Comparison of ENCODE assay signal across 1 cellular context in the genomic region with DNA sequence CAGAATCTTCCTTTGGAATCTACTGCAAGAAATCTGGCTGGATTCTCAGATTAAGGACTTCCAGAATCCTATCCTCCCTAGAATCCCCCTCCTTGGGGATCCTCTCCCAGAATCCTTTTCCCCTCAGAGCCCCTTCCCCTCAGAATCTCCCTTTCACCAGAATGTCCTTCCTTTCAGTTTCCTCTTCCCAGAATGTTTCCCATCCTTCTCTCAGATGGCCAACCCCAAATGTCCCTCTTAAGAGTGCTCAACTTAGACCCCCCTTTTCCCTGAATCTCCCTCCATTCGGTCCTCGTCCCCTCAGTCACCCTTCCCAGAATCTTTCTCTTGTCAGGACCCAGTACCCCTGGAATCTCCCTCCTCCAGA.
TF ChIP-seq lines count a peak whose summit lies in the region.

No MANE protein-coding gene starts in this region.

TF ChIP-seq in K562, 482 proteins besides CTCF, POLR2A, EP300 and RAD21 (continued from another document and continues in another):
- TF ChIP-seq ZNF407 (IDR thresholded peaks at IDR 0.05; ENCODE audit: low read depth) (no peak), ZHX1 (conservative IDR thresholded peaks at IDR 0.05; ENCODE audit: low read length) (no peak), PHF20 (IDR thresholded peaks at IDR 0.05; ENCODE audit: partially characterized antibody) (no peak), ELF4 (CRISPR knock-in tag; IDR thresholded peaks at IDR 0.05) (no peak), ZNF316 (IDR thresholded peaks at IDR 0.05) (0 out of 2 replicates have a peak, but pooled peaks have one; percentile 2), MIER1 (IDR thresholded peaks at IDR 0.05; ENCODE audit: low read depth) (0 out of 2 replicates have a peak, but pooled peaks have one; percentile 31), ATF2 (CRISPR knock-in tag; IDR thresholded peaks at IDR 0.05) (no peak), HDAC3 (IDR thresholded peaks at IDR 0.05; ENCODE audit: borderline replicate concordance, partially characterized antibody) (no peak), STAG1 (CRISPR knock-in tag; IDR thresholded peaks at IDR 0.05; ENCODE audit: borderline replicate concordance) (no peak), TCF3 (CRISPR knock-in tag; IDR thresholded peaks at IDR 0.05) (no peak), ZNF133 (CRISPR knock-in tag; IDR thresholded peaks at IDR 0.05) (no peak), L3MBTL2 (IDR thresholded peaks at IDR 0.05) (0 out of 2 replicates have a peak, but pooled peaks have one; percentile 2), ARID1B (IDR thresholded peaks at IDR 0.05) (peak; percentile 16; the same call in 1 of the 2 replicates), ARID3A (IDR thresholded peaks at IDR 0.05; ENCODE audit: borderline replicate concordance, low read depth, low read length) (no peak), ATF1 (CRISPR knock-in tag; IDR thresholded peaks at IDR 0.05) (no peak), ATF1 (tag; IDR thresholded peaks at IDR 0.05) (no peak), ZNF778 (CRISPR knock-in tag; IDR thresholded peaks at IDR 0.05) (no peak), KAT7 (CRISPR knock-in tag; IDR thresholded peaks at IDR 0.05; ENCODE audit: borderline replicate concordance) (no peak), USF2 (CRISPR knock-in tag; IDR thresholded peaks at IDR 0.05) (no peak), NFYB (IDR thresholded peaks at IDR 0.05; ENCODE audit: extremely low read depth, insufficient read length) (no peak)
- TF ChIP-seq, protein P1, sequence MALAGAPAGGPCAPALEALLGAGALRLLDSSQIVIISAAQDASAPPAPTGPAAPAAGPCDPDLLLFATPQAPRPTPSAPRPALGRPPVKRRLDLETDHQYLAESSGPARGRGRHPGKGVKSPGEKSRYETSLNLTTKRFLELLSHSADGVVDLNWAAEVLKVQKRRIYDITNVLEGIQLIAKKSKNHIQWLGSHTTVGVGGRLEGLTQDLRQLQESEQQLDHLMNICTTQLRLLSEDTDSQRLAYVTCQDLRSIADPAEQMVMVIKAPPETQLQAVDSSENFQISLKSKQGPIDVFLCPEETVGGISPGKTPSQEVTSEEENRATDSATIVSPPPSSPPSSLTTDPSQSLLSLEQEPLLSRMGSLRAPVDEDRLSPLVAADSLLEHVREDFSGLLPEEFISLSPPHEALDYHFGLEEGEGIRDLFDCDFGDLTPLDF (CRISPR knock-in tag; IDR thresholded peaks at IDR 0.05): no peak
- TF ChIP-seq, protein P2, sequence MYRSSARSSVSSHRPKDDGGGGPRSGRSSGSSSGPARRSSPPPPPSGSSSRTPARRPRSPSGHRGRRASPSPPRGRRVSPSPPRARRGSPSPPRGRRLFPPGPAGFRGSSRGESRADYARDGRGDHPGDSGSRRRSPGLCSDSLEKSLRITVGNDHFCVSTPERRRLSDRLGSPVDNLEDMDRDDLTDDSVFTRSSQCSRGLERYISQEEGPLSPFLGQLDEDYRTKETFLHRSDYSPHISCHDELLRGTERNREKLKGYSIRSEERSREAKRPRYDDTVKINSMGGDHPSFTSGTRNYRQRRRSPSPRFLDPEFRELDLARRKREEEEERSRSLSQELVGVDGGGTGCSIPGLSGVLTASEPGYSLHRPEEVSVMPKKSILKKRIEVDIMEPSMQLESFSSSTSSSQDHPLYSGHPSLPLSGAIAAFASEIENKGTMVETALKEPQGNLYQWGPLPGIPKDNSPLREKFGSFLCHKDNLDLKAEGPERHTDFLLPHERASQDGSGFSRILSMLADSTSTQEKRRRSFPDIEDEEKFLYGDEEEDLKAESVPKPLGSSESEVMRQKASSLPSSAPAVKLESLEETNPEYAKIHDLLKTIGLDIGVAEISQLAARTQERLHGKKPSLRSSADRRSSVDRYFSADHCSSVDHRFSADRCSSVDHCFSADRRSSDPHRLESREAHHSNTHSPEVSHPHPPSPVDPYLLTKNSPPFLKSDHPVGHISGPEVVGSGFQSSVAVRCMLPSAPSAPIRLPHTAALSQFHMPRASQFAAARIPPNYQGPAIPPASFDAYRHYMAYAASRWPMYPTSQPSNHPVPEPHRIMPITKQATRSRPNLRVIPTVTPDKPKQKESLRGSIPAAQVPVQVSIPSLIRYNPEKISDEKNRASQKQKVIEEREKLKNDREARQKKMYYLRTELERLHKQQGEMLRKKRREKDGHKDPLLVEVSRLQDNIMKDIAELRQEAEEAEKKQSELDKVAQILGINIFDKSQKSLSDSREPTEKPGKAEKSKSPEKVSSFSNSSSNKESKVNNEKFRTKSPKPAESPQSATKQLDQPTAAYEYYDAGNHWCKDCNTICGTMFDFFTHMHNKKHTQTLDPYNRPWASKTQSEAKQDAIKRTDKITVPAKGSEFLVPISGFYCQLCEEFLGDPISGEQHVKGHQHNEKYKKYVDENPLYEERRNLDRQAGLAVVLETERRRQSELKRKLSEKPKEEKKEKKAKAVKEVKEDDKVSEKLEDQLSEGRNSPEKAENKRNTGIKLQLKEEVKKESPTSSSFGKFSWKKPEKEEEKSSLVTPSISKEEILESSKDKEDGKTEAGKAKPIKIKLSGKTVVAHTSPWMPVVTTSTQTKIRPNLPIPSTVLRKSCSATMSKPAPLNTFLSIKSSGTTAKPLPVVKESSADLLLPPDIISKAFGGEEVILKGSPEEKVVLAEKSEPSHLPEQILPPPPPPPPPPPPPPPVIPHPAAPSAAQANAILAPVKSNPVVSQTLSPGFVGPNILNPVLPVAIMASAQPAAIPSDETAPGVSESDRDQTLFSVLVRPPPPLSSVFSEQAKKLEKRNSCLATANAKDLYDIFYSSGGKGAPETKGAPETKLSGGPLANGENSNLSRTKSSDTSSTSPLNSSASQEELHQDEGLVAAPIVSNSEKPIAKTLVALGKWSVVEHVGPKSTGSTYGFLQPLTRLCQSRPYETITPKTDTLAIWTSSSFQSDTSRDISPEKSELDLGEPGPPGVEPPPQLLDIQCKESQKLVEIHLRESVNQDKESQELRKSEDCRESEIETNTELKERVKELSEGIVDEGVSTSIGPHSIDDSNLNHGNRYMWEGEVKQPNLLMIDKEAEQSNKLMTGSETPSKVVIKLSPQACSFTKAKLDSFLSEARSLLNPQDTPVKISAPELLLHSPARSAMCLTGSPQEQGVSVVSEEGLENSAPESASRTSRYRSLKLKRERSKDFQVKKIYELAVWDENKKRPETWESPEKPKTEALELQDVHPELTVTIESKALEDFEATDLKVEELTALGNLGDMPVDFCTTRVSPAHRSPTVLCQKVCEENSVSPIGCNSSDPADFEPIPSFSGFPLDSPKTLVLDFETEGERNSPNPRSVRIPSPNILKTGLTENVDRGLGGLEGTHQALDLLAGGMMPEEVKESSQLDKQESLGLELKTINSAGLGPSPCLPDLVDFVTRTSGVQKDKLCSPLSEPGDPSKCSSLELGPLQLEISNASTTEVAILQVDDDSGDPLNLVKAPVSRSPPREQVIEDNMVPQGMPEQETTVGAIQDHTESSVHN (IDR thresholded peaks at IDR 0.05; ENCODE audit: borderline replicate concordance in 1 of 2, low read depth in 1 of 2): no peak
- TF ChIP-seq, protein P3, sequence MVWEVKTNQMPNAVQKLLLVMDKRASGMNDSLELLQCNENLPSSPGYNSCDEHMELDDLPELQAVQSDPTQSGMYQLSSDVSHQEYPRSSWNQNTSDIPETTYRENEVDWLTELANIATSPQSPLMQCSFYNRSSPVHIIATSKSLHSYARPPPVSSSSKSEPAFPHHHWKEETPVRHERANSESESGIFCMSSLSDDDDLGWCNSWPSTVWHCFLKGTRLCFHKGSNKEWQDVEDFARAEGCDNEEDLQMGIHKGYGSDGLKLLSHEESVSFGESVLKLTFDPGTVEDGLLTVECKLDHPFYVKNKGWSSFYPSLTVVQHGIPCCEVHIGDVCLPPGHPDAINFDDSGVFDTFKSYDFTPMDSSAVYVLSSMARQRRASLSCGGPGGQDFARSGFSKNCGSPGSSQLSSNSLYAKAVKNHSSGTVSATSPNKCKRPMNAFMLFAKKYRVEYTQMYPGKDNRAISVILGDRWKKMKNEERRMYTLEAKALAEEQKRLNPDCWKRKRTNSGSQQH (CRISPR knock-in tag; IDR thresholded peaks at IDR 0.05): 0 out of 2 replicates have a peak, but pooled peaks have one; percentile 4
